17 cellular contexts compared by ENCODE assay signal in genomic region chr15:90892498-90893174, GRCh38. TPM values are rescaled to one million over a fixed set of nuclear protein-coding genes. Genes with fewer than 3 reads are reported as not detected.
DNase-seq lines count a peak whose midpoint lies in the region; ATAC-seq, FAIRE-seq and TF ChIP-seq lines count a peak whose summit lies in the region.
"Had no signal": no experiment of that assay in that cellular context is flagged by ENCODE, and none has a peak within 500 bp of the region (broad histone marks: within the 10 kb centered on the region; RNA-seq: fewer than 3 reads in every experiment).

No MANE protein-coding gene starts in this region.

- intact Hi-C loops in Right ventricle myocardium inferior (cut with DNase I): no loop called here
- intact Hi-C loops in Right ventricle myocardium superior (cut with DNase I): no loop called here
- intact Hi-C loops in HepG2 (cut with micrococcal nuclease; ENCODE audit: unreplicated experiment): no loop called here

- H3K36me3 Mint-ChIP-seq in stimulated activated memory B cell treated with anti-CD40 and anti-IgM and Interleukin-4, amounts not matched to agents 10 μg/mL and 1 μg/mL and 100 μg/mL, for 72 hours: peaks cover 6% of the 10 kb centered on the region
- H3K36me3 Mint-ChIP-seq: CD4-positive, alpha-beta memory T cell had no signal

- H3K27me3 ChIP-seq in OCI-LY3 (ENCODE audit: low read depth, low read length) (no peaks in the 10 kb centered on the region), HepG2 (ENCODE audit: control insufficient read depth in 1 of 2, insufficient read depth in 2 of 2, low read length in 2 of 2) (peaks cover 0 to 7% of the 10 kb centered on the region in 2 experiments; a peak in 2 of 5 replicates)

- no peaks in the 10 kb centered on the region for H4K20me1 ChIP-seq in OCI-LY3 (ENCODE audit: insufficient read depth, low read length)
- H4K20me1 ChIP-seq in HepG2 (ENCODE audit: insufficient read depth, low read length): no peaks in the 10 kb centered on the region

- H2AFZ ChIP-seq in OCI-LY3 (ENCODE audit: low read depth, low read length): peak overlapping the region; percentile 98
- no peak overlapping the region for H2AFZ ChIP-seq in HepG2 (ENCODE audit: low read length)

- peaks cover 32% of the 10 kb centered on the region for H3K4me1 Mint-ChIP-seq in stimulated activated memory B cell treated with anti-CD40 and anti-IgM and Interleukin-4, amounts not matched to agents 10 μg/mL and 1 μg/mL and 100 μg/mL, for 72 hours

- ATAC-seq in Right ventricle myocardium inferior (no peak), Right ventricle myocardium superior (ENCODE audit: poor library complexity) (no peak), HepG2 (peak; percentile 5; the same call in 1 of the 3 replicates)
- no peak for ATAC-seq in stimulated activated memory B cell treated with anti-CD40 and anti-IgM and Interleukin-4, amounts not matched to agents 10 μg/mL and 1 μg/mL and 100 μg/mL, for 72 hours

- DNase-seq in Right ventricle myocardium inferior (ENCODE audit: missing footprints): peak; percentile 26
- no peak for DNase-seq in Right ventricle myocardium superior
- no peak for DNase-seq in HepG2 (ENCODE audit: low spot score)
- DNase-seq in activated effector memory CD4-positive, alpha-beta T cell treated with Interleukin-2 at 50 U/mL for 16 hours: no peak
- DNase-seq in GM13977 (ENCODE audit: low spot score): no peak
- no peak for DNase-seq in NCI-H1092 (lab: John Stamatoyannopoulos, UW)
- DNase-seq: CD4-positive, alpha-beta memory T cell; DMS53; NCI-H1105 treated with DMSO at 0.1 percent for 48 hours; NK-92 treated with Interleukin-12 subunit alpha and Interleukin-12 subunit beta, amount 100 ng/mL, for 24 hours had no signal

- peak overlapping the region; percentile 98 for H3K4me2 ChIP-seq in OCI-LY3 (ENCODE audit: low read length)
- H3K4me2 ChIP-seq in HepG2 (ENCODE audit: low read depth, low read length): peak overlapping the region; percentile 65; the same call in 1 of the 2 replicates

- 84% methylated on average over 21 of the region's 29 CpGs for WGBS in HepG2 (ENCODE audit: low lambda C conversion rate)

- POLR2A ChIA-PET in HepG2 (lab: Yijun Ruan, JAX): interaction anchor here (0.8 to 2.0 kb wide), 8 partner anchors 9 to 228 kb away, joined by 3 to 16 read pairs (median 4); partner anchors contain the start of genes BLM, FES, HDDC3 and MAN2A2

- in situ Hi-C loops in HepG2 (cut with HindIII; ENCODE audit: extremely low pct_ligation_motif_present, low pct_unique_long_range_greater_than_20kb): no loop called here
- in situ Hi-C loops in GM13977 (cut with MboI; ENCODE audit: low pct_unique_long_range_greater_than_20kb, low sequenced_read_pairs, unreplicated experiment): loop anchor here (10.0 to 25.0 kb wide), 2 partner anchors 388 to 580 kb away; no protein-coding TSS in a partner anchor

- H3K79me2 ChIP-seq in OCI-LY3 (ENCODE audit: low read length): peaks cover 10% of the 10 kb centered on the region
- H3K79me2 ChIP-seq in HepG2 (ENCODE audit: insufficient read depth, low read length): no peaks in the 10 kb centered on the region

- H3K36me3 ChIP-seq in OCI-LY3 (replicated peaks; ENCODE audit: low read depth, low read length) (peaks cover 5% of the 10 kb centered on the region), HepG2 (replicated peaks in 1 of 2; ENCODE audit: control insufficient read depth in 1 of 2, insufficient read depth in 2 of 2, low read length in 2 of 2) (no peaks in the 10 kb centered on the region)

- no peak for FAIRE-seq in HepG2 (lab: Jason Lieb, UNC)
- FAIRE-seq: A204.1, H54, HTR-8/SVneo had no signal

- no TSS peak for BruUV-seq in HepG2 (replicated peaks; lab: Mats Ljungman, UMichigan)

- TF ChIP-seq RAD21 in HepG2 (CRISPR knock-in tag; IDR thresholded peaks at IDR 0.05): no peak

- no peaks in the 10 kb centered on the region for H3K27me3 Mint-ChIP-seq in stimulated activated memory B cell treated with anti-CD40 and anti-IgM and Interleukin-4, amounts not matched to agents 10 μg/mL and 1 μg/mL and 100 μg/mL, for 72 hours

- H3K27ac Mint-ChIP-seq in stimulated activated memory B cell treated with anti-CD40 and anti-IgM and Interleukin-4, amounts not matched to agents 10 μg/mL and 1 μg/mL and 100 μg/mL, for 72 hours: peak overlapping the region; percentile 42

- no peak overlapping the region for H3K4me3 Mint-ChIP-seq in stimulated activated memory B cell treated with anti-CD40 and anti-IgM and Interleukin-4, amounts not matched to agents 10 μg/mL and 1 μg/mL and 100 μg/mL, for 72 hours
- H3K4me3 Mint-ChIP-seq: CD4-positive, alpha-beta memory T cell had no signal

- no peak for TF ChIP-seq EP300 in HepG2 (IDR thresholded peaks at IDR 0.05; ENCODE audit: low read depth in 2 of 2, low read length in 2 of 2)
- TF ChIP-seq EP300 in HepG2 (CRISPR knock-in tag; IDR thresholded peaks at IDR 0.05; ENCODE audit: borderline replicate concordance): no peak

- H3K4me3 ChIP-seq in OCI-LY3 (ENCODE audit: low read length) (peak overlapping the region; percentile 99), HepG2 (replicated peaks in 1 of 3; ENCODE audit: insufficient read depth in 1 of 3, low read depth in 2 of 3, low read length in 3 of 3) (peak overlapping the region in 2 of 3 experiments; percentile 66 to 76; a peak in 3 of 6 replicates)

- H3K9me3 Mint-ChIP-seq in stimulated activated memory B cell treated with anti-CD40 and anti-IgM and Interleukin-4, amounts not matched to agents 10 μg/mL and 1 μg/mL and 100 μg/mL, for 72 hours: no peaks in the 10 kb centered on the region

- TF ChIP-seq CTCF in OCI-LY3 (IDR thresholded peaks at IDR 0.05; ENCODE audit: low read depth, low read length): no peak
- TF ChIP-seq CTCF in HepG2 (CRISPR knock-in tag; IDR thresholded peaks at IDR 0.05): no peak
- no peak for TF ChIP-seq CTCF in GM13977 (IDR thresholded peaks at IDR 0.05; ENCODE audit: extremely low read depth, insufficient read depth, missing control alignments)

- TF ChIP-seq POLR2A in HepG2 (IDR thresholded peaks at IDR 0.05; ENCODE audit: insufficient read depth in 1 of 2, low read depth in 2 of 2, low read length in 2 of 2): no peak

- no peak overlapping the region for H3K27ac ChIP-seq in OCI-LY3 (ENCODE audit: low read length)
- no peak overlapping the region for H3K27ac ChIP-seq in HepG2 (ENCODE audit: extremely low read length, insufficient read depth, low read length)
- H3K27ac ChIP-seq: HL-60, RWPE1 had no signal

- H3K4me1 ChIP-seq in OCI-LY3 (ENCODE audit: low read length) (peaks cover 21% of the 10 kb centered on the region), HepG2 (ENCODE audit: insufficient read depth, low read length) (no peaks in the 10 kb centered on the region)

- CTCF ChIA-PET in HepG2 (lab: Yijun Ruan, JAX; ENCODE audit: low intra/inter-chr PET ratio, low total read pairs): interaction anchor here (1.1 kb wide), 1 partner anchor 245 kb away, joined by 3 read pairs; no protein-coding TSS in a partner anchor

- no peak overlapping the region for H3K9ac ChIP-seq in OCI-LY3 (ENCODE audit: low read length)
- H3K9ac ChIP-seq in HepG2 (ENCODE audit: insufficient read depth, low read depth, low read length): no peak overlapping the region

- no peaks in the 10 kb centered on the region for H3K9me3 ChIP-seq in OCI-LY3 (ENCODE audit: insufficient read depth, low read length)
- H3K9me3 ChIP-seq in HepG2 (ENCODE audit: low read length): no peaks in the 10 kb centered on the region

RNA-seq across cellular contexts. Expression of gene FES, which starts 8.3 kb away (rescaled TPM):
- total RNA-seq in Right ventricle myocardium inferior (19.3 TPM), Right ventricle myocardium superior (17.1 TPM), HepG2 (2016; rRNA removed; fragmentation: Illumina TruSeq; extraction: Trizol) (8.5 and 9.5 TPM in 2 replicates)
- 3.0 and 3.5 TPM in 2 replicates for total RNA-seq in HepG2 (2016; cell fraction: cytosol; rRNA removed; fragmentation: Illumina TruSeq; extraction: Trizol; ENCODE audit: low read depth)
- total RNA-seq in HepG2 (2016; cell fraction: insoluble cytoplasmic fraction; rRNA removed; fragmentation: Illumina TruSeq; extraction: Trizol): 9.6 TPM in 2 replicates
- total RNA-seq in HepG2 (2016; cell fraction: membrane; rRNA removed; fragmentation: Illumina TruSeq; extraction: Trizol): 3.8 and 4.7 TPM in 2 replicates
- 5.2 and 5.4 TPM in 2 replicates for total RNA-seq in HepG2 (2016; cell fraction: nucleus; rRNA removed; fragmentation: Illumina TruSeq; extraction: Trizol)
- polyA plus RNA-seq in HepG2 (2011; rRNA removed): 4.0 and 4.3 TPM in 2 replicates
- polyA plus RNA-seq in HepG2 (2011; cell fraction: cytosol; rRNA removed): 2.8 and 5.7 TPM in 2 replicates
- polyA plus RNA-seq in HepG2 (2011; cell fraction: nucleus; rRNA removed): 13.7 and 22.6 TPM in 2 replicates
- polyA plus RNA-seq in HepG2 (2012): 1.3 and 1.7 TPM in 2 replicates
- 3.0 TPM in 2 replicates for polyA plus RNA-seq in HepG2 (2016; cell fraction: cytosol; fragmentation: Illumina TruSeq; extraction: Trizol; ENCODE audit: low read depth)
- 6.1 and 6.9 TPM in 2 replicates for polyA plus RNA-seq in HepG2 (2016; cell fraction: insoluble cytoplasmic fraction; fragmentation: Illumina TruSeq; extraction: Trizol; ENCODE audit: low read depth)
- 2.4 TPM in 2 replicates for polyA plus RNA-seq in HepG2 (2016; cell fraction: membrane; fragmentation: Illumina TruSeq; extraction: Trizol; ENCODE audit: low read depth)
- 8.5 and 10.3 TPM in 2 replicates for polyA plus RNA-seq in HepG2 (2016; cell fraction: nucleus; fragmentation: Illumina TruSeq; extraction: Trizol; ENCODE audit: insufficient read depth, low read depth)
- polyA minus RNA-seq in HepG2 (2011; rRNA and poly(A)+ RNA removed; ENCODE audit: low replicate concordance): 0.37 and 5.3 TPM in 2 replicates
- 1.7 and 1.8 TPM in 2 replicates for polyA minus RNA-seq in HepG2 (2011; cell fraction: cytosol; rRNA and poly(A)+ RNA removed)
- polyA minus RNA-seq in HepG2 (2011; cell fraction: nucleus; rRNA and poly(A)+ RNA removed): 5.1 and 6.2 TPM in 2 replicates
- polyA plus RNA-seq: CD4-positive, alpha-beta memory T cell had no signal

RNA-seq across cellular contexts. Expression of gene MAN2A2, which starts 10.5 kb away (rescaled TPM):
- total RNA-seq in Right ventricle myocardium inferior (133 TPM), Right ventricle myocardium superior (130 TPM), HepG2 (2016; rRNA removed; fragmentation: Illumina TruSeq; extraction: Trizol) (6.7 and 17.5 TPM in 2 replicates)
- 8.9 and 9.3 TPM in 2 replicates for total RNA-seq in HepG2 (2016; cell fraction: cytosol; rRNA removed; fragmentation: Illumina TruSeq; extraction: Trizol; ENCODE audit: low read depth)
- total RNA-seq in HepG2 (2016; cell fraction: insoluble cytoplasmic fraction; rRNA removed; fragmentation: Illumina TruSeq; extraction: Trizol): 5.6 and 21.4 TPM in 2 replicates
- 9.6 and 10.0 TPM in 2 replicates for total RNA-seq in HepG2 (2016; cell fraction: membrane; rRNA removed; fragmentation: Illumina TruSeq; extraction: Trizol)
- 31.3 and 36.5 TPM in 2 replicates for total RNA-seq in HepG2 (2016; cell fraction: nucleus; rRNA removed; fragmentation: Illumina TruSeq; extraction: Trizol)
- 43.8 and 51.5 TPM in 2 replicates for polyA plus RNA-seq in HepG2 (2011; rRNA removed)
- 18.4 and 29.4 TPM in 2 replicates for polyA plus RNA-seq in HepG2 (2011; cell fraction: cytosol; rRNA removed)
- polyA plus RNA-seq in HepG2 (2011; cell fraction: nucleus; rRNA removed): 296 and 398 TPM in 2 replicates
- 13.2 and 18.7 TPM in 2 replicates for polyA plus RNA-seq in HepG2 (2012)
- 1.5 and 2.3 TPM in 2 replicates for polyA plus RNA-seq in HepG2 (2016; cell fraction: cytosol; fragmentation: Illumina TruSeq; extraction: Trizol; ENCODE audit: low read depth)
- polyA plus RNA-seq in HepG2 (2016; cell fraction: insoluble cytoplasmic fraction; fragmentation: Illumina TruSeq; extraction: Trizol; ENCODE audit: low read depth): 7.9 and 9.3 TPM in 2 replicates
- polyA plus RNA-seq in HepG2 (2016; cell fraction: membrane; fragmentation: Illumina TruSeq; extraction: Trizol; ENCODE audit: low read depth): 5.8 and 8.8 TPM in 2 replicates
- polyA plus RNA-seq in HepG2 (2016; cell fraction: nucleus; fragmentation: Illumina TruSeq; extraction: Trizol; ENCODE audit: insufficient read depth, low read depth): 117 and 126 TPM in 2 replicates
- 46.3 and 58.9 TPM in 2 replicates for polyA minus RNA-seq in HepG2 (2011; rRNA and poly(A)+ RNA removed; ENCODE audit: low replicate concordance)
- 16.2 and 16.4 TPM in 2 replicates for polyA minus RNA-seq in HepG2 (2011; cell fraction: cytosol; rRNA and poly(A)+ RNA removed)
- polyA minus RNA-seq in HepG2 (2011; cell fraction: nucleus; rRNA and poly(A)+ RNA removed): 38.2 and 38.5 TPM in 2 replicates

RNA-seq across cellular contexts. Expression of gene FURIN, which starts 24.2 kb away (rescaled TPM):
- total RNA-seq in Right ventricle myocardium inferior (51.2 TPM), Right ventricle myocardium superior (45.0 TPM), HepG2 (2016; rRNA removed; fragmentation: Illumina TruSeq; extraction: Trizol) (13.9 and 17.4 TPM in 2 replicates)
- 4.7 and 4.8 TPM in 2 replicates for total RNA-seq in HepG2 (2016; cell fraction: cytosol; rRNA removed; fragmentation: Illumina TruSeq; extraction: Trizol; ENCODE audit: low read depth)
- 10.1 and 18.5 TPM in 2 replicates for total RNA-seq in HepG2 (2016; cell fraction: insoluble cytoplasmic fraction; rRNA removed; fragmentation: Illumina TruSeq; extraction: Trizol)
- 20.5 and 21.4 TPM in 2 replicates for total RNA-seq in HepG2 (2016; cell fraction: membrane; rRNA removed; fragmentation: Illumina TruSeq; extraction: Trizol)
- total RNA-seq in HepG2 (2016; cell fraction: nucleus; rRNA removed; fragmentation: Illumina TruSeq; extraction: Trizol): 17.5 and 19.5 TPM in 2 replicates
- 15.2 and 17.3 TPM in 2 replicates for polyA plus RNA-seq in HepG2 (2011; rRNA removed)
- polyA plus RNA-seq in HepG2 (2011; cell fraction: cytosol; rRNA removed): 12.0 and 18.4 TPM in 2 replicates
- polyA plus RNA-seq in HepG2 (2011; cell fraction: nucleus; rRNA removed): 17.2 and 23.0 TPM in 2 replicates
- polyA plus RNA-seq in HepG2 (2012): 4.4 and 15.3 TPM in 2 replicates
- 6.3 and 6.4 TPM in 2 replicates for polyA plus RNA-seq in HepG2 (2016; cell fraction: cytosol; fragmentation: Illumina TruSeq; extraction: Trizol; ENCODE audit: low read depth)
- polyA plus RNA-seq in HepG2 (2016; cell fraction: insoluble cytoplasmic fraction; fragmentation: Illumina TruSeq; extraction: Trizol; ENCODE audit: low read depth): 14.6 and 21.4 TPM in 2 replicates
- polyA plus RNA-seq in HepG2 (2016; cell fraction: membrane; fragmentation: Illumina TruSeq; extraction: Trizol; ENCODE audit: low read depth): 19.0 and 20.4 TPM in 2 replicates
- polyA plus RNA-seq in HepG2 (2016; cell fraction: nucleus; fragmentation: Illumina TruSeq; extraction: Trizol; ENCODE audit: insufficient read depth, low read depth): 32.9 and 35.2 TPM in 2 replicates
- polyA minus RNA-seq in HepG2 (2011; rRNA and poly(A)+ RNA removed; ENCODE audit: low replicate concordance): 33.9 and 45.0 TPM in 2 replicates
- 15.8 and 17.1 TPM in 2 replicates for polyA minus RNA-seq in HepG2 (2011; cell fraction: cytosol; rRNA and poly(A)+ RNA removed)
- polyA minus RNA-seq in HepG2 (2011; cell fraction: nucleus; rRNA and poly(A)+ RNA removed): 6.1 and 8.6 TPM in 2 replicates

RNA-seq across cellular contexts. Expression of gene HDDC3, which starts 39.7 kb away (rescaled TPM):
- 18.9 TPM for total RNA-seq in Right ventricle myocardium inferior
- total RNA-seq in Right ventricle myocardium superior: 15.5 TPM
- total RNA-seq in HepG2 (2016; rRNA removed; fragmentation: Illumina TruSeq; extraction: Trizol): 28.3 and 30.0 TPM in 2 replicates
- total RNA-seq in HepG2 (2016; cell fraction: cytosol; rRNA removed; fragmentation: Illumina TruSeq; extraction: Trizol; ENCODE audit: low read depth): 9.5 and 9.9 TPM in 2 replicates
- 29.5 and 31.1 TPM in 2 replicates for total RNA-seq in HepG2 (2016; cell fraction: insoluble cytoplasmic fraction; rRNA removed; fragmentation: Illumina TruSeq; extraction: Trizol)
- 19.0 and 21.4 TPM in 2 replicates for total RNA-seq in HepG2 (2016; cell fraction: membrane; rRNA removed; fragmentation: Illumina TruSeq; extraction: Trizol)
- 14.9 and 16.3 TPM in 2 replicates for total RNA-seq in HepG2 (2016; cell fraction: nucleus; rRNA removed; fragmentation: Illumina TruSeq; extraction: Trizol)
- 18.7 and 21.7 TPM in 2 replicates for polyA plus RNA-seq in HepG2 (2011; rRNA removed)
- 21.7 and 23.0 TPM in 2 replicates for polyA plus RNA-seq in HepG2 (2011; cell fraction: cytosol; rRNA removed)
- polyA plus RNA-seq in HepG2 (2011; cell fraction: nucleus; rRNA removed): 18.2 and 23.4 TPM in 2 replicates
- 12.4 and 14.3 TPM in 2 replicates for polyA plus RNA-seq in HepG2 (2012)
- polyA plus RNA-seq in HepG2 (2016; cell fraction: cytosol; fragmentation: Illumina TruSeq; extraction: Trizol; ENCODE audit: low read depth): 15.3 and 16.8 TPM in 2 replicates
- 32.6 and 35.8 TPM in 2 replicates for polyA plus RNA-seq in HepG2 (2016; cell fraction: insoluble cytoplasmic fraction; fragmentation: Illumina TruSeq; extraction: Trizol; ENCODE audit: low read depth)
- 20.1 and 22.5 TPM in 2 replicates for polyA plus RNA-seq in HepG2 (2016; cell fraction: membrane; fragmentation: Illumina TruSeq; extraction: Trizol; ENCODE audit: low read depth)
- polyA plus RNA-seq in HepG2 (2016; cell fraction: nucleus; fragmentation: Illumina TruSeq; extraction: Trizol; ENCODE audit: insufficient read depth, low read depth): 23.2 and 27.0 TPM in 2 replicates
- polyA minus RNA-seq in HepG2 (2011; rRNA and poly(A)+ RNA removed; ENCODE audit: low replicate concordance): 12.2 and 28.5 TPM in 2 replicates
- polyA minus RNA-seq in HepG2 (2011; cell fraction: cytosol; rRNA and poly(A)+ RNA removed): 8.2 and 8.6 TPM in 2 replicates
- polyA minus RNA-seq in HepG2 (2011; cell fraction: nucleus; rRNA and poly(A)+ RNA removed): 13.3 and 14.7 TPM in 2 replicates

RNA-seq across cellular contexts. Expression of gene UNC45A, which starts 42.4 kb away (rescaled TPM):
- total RNA-seq in Right ventricle myocardium inferior (25.8 TPM), Right ventricle myocardium superior (26.5 TPM), HepG2 (2016; rRNA removed; fragmentation: Illumina TruSeq; extraction: Trizol) (39.2 and 39.7 TPM in 2 replicates)
- total RNA-seq in HepG2 (2016; cell fraction: cytosol; rRNA removed; fragmentation: Illumina TruSeq; extraction: Trizol; ENCODE audit: low read depth): 7.4 and 8.3 TPM in 2 replicates
- total RNA-seq in HepG2 (2016; cell fraction: insoluble cytoplasmic fraction; rRNA removed; fragmentation: Illumina TruSeq; extraction: Trizol): 37.2 and 42.0 TPM in 2 replicates
- 10.7 and 11.5 TPM in 2 replicates for total RNA-seq in HepG2 (2016; cell fraction: membrane; rRNA removed; fragmentation: Illumina TruSeq; extraction: Trizol)
- total RNA-seq in HepG2 (2016; cell fraction: nucleus; rRNA removed; fragmentation: Illumina TruSeq; extraction: Trizol): 29.9 and 30.4 TPM in 2 replicates
- 33.8 and 39.6 TPM in 2 replicates for polyA plus RNA-seq in HepG2 (2011; rRNA removed)
- 28.5 and 36.4 TPM in 2 replicates for polyA plus RNA-seq in HepG2 (2011; cell fraction: cytosol; rRNA removed)
- polyA plus RNA-seq in HepG2 (2011; cell fraction: nucleus; rRNA removed): 128 and 143 TPM in 2 replicates
- 23.6 and 29.6 TPM in 2 replicates for polyA plus RNA-seq in HepG2 (2012)
- polyA plus RNA-seq in HepG2 (2016; cell fraction: cytosol; fragmentation: Illumina TruSeq; extraction: Trizol; ENCODE audit: low read depth): 3.2 and 3.8 TPM in 2 replicates
- 31.6 and 37.2 TPM in 2 replicates for polyA plus RNA-seq in HepG2 (2016; cell fraction: insoluble cytoplasmic fraction; fragmentation: Illumina TruSeq; extraction: Trizol; ENCODE audit: low read depth)
- 6.4 and 8.0 TPM in 2 replicates for polyA plus RNA-seq in HepG2 (2016; cell fraction: membrane; fragmentation: Illumina TruSeq; extraction: Trizol; ENCODE audit: low read depth)
- 52.0 and 53.3 TPM in 2 replicates for polyA plus RNA-seq in HepG2 (2016; cell fraction: nucleus; fragmentation: Illumina TruSeq; extraction: Trizol; ENCODE audit: insufficient read depth, low read depth)
- polyA minus RNA-seq in HepG2 (2011; rRNA and poly(A)+ RNA removed; ENCODE audit: low replicate concordance): 77.7 and 119 TPM in 2 replicates
- polyA minus RNA-seq in HepG2 (2011; cell fraction: cytosol; rRNA and poly(A)+ RNA removed): 23.5 and 25.8 TPM in 2 replicates
- polyA minus RNA-seq in HepG2 (2011; cell fraction: nucleus; rRNA and poly(A)+ RNA removed): 37.1 and 48.0 TPM in 2 replicates
